19 cellular contexts compared by ENCODE assay signal in the genomic region with DNA sequence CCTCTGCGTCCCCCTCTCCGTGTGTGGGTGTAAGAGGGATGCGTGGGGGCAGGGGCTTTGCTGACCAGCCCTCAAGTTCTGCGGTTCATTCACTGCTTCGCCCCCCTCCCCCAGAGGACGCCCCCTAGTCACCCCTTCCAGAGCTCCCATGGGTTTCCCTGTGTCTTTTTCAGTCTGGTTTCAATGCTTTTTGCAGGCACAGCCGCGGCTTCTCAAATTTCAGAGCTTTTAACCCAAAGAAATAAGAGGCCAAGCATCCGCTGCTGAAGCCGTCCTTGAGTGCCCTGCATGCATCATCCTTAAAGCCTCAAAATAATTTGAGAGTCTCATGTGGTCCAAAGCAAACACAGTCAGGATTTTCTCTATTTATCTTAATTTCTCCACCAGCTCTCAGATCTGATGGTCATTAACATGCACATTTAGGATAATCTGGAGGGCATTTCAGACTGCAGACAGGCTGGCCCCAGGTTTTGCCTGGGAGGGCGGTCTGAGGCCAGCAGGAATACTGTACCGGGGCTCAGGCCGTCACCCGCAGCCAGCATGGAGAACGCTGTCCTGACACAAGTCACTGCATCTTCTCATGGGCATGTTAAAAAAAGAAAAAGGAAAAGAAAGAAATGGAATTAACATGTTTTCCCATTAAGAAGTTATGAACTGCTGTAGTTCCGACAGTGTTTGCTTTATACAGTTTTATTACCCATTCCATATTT.
"Had no signal": no experiment of that assay in that cellular context is flagged by ENCODE, and none has a peak within 500 bp of the region (broad histone marks: within the 10 kb centered on the region; RNA-seq: fewer than 3 reads in every experiment).

No MANE protein-coding gene starts in this region.

- H3K4me3 Mint-ChIP-seq: activated B cell treated with CpG ODN at 0.5 μM for 24 hours; activated CD4-positive, alpha-beta memory T cell treated with anti-CD3 and anti-CD28 coated beads, Interleukin-2, amount 10 ng/mL, durations not matched to agents 7 days and 5 days; activated CD8-positive, alpha-beta memory T cell treated with anti-CD3 and anti-CD28 coated beads, Interleukin-2, amount 10 ng/mL, durations not matched to agents 7 days and 5 days; activated naive CD8-positive, alpha-beta T cell treated with anti-CD3 and anti-CD28 coated beads for 36 hours; activated T-helper 17 cell treated with anti-CD3 and anti-CD28 coated beads, Interleukin-2, amount 50 U/mL, for 72 hours; memory B cell; naive B cell; stimulated activated memory B cell treated with anti-CD40 and anti-IgM and Interleukin-4, amounts not matched to agents 10 μg/mL and 1 μg/mL and 100 μg/mL, for 72 hours had no signal

- H3K4me1 ChIP-seq: body of pancreas, foreskin keratinocyte, spleen, testis, upper lobe of left lung had no signal

- H3K36me3 Mint-ChIP-seq: activated CD8-positive, alpha-beta memory T cell treated with anti-CD3 and anti-CD28 coated beads, Interleukin-2, amount 10 ng/mL, durations not matched to agents 7 days and 5 days; activated naive CD8-positive, alpha-beta T cell treated with anti-CD3 and anti-CD28 coated beads for 36 hours; memory B cell; naive B cell; stimulated activated memory B cell treated with anti-CD40 and anti-IgM and Interleukin-4, amounts not matched to agents 10 μg/mL and 1 μg/mL and 100 μg/mL, for 72 hours had no signal

- H3K27ac ChIP-seq: body of pancreas, foreskin keratinocyte, spleen, testis, upper lobe of left lung had no signal

- H3K4me1 Mint-ChIP-seq: activated B cell treated with CpG ODN at 0.5 μM for 24 hours; activated CD4-positive, alpha-beta memory T cell treated with anti-CD3 and anti-CD28 coated beads, Interleukin-2, amount 10 ng/mL, durations not matched to agents 7 days and 5 days; activated CD8-positive, alpha-beta memory T cell treated with anti-CD3 and anti-CD28 coated beads, Interleukin-2, amount 10 ng/mL, durations not matched to agents 7 days and 5 days; activated naive CD8-positive, alpha-beta T cell treated with anti-CD3 and anti-CD28 coated beads for 36 hours; activated T-helper 17 cell treated with anti-CD3 and anti-CD28 coated beads, Interleukin-2, amount 50 U/mL, for 72 hours; memory B cell; naive B cell; stimulated activated memory B cell treated with anti-CD40 and anti-IgM and Interleukin-4, amounts not matched to agents 10 μg/mL and 1 μg/mL and 100 μg/mL, for 72 hours had no signal

- H3K27me3 ChIP-seq: body of pancreas, foreskin keratinocyte, testis, upper lobe of left lung had no signal

- H3K27me3 Mint-ChIP-seq: activated B cell treated with CpG ODN at 0.5 μM for 24 hours; activated CD4-positive, alpha-beta memory T cell treated with anti-CD3 and anti-CD28 coated beads, Interleukin-2, amount 10 ng/mL, durations not matched to agents 7 days and 5 days; activated CD8-positive, alpha-beta memory T cell treated with anti-CD3 and anti-CD28 coated beads, Interleukin-2, amount 10 ng/mL, durations not matched to agents 7 days and 5 days had no signal

- H3K9me3 ChIP-seq: body of pancreas, mucosa of descending colon, spleen, testis, upper lobe of left lung had no signal

- DNase-seq: activated B cell treated with CpG ODN at 0.5 μM for 24 hours; activated CD4-positive, alpha-beta memory T cell treated with anti-CD3 and anti-CD28 coated beads, Interleukin-2, amount 10 ng/mL, durations not matched to agents 7 days and 5 days; activated CD4-positive, alpha-beta T cell treated with anti-CD3 and anti-CD28 coated beads for 4 hours; activated CD8-positive, alpha-beta memory T cell treated with anti-CD3 and anti-CD28 coated beads, Interleukin-2, amount 10 ng/mL, durations not matched to agents 7 days and 5 days; activated naive CD4-positive, alpha-beta T cell; activated naive CD8-positive, alpha-beta T cell treated with anti-CD3 and anti-CD28 coated beads for 36 hours; amniotic stem cell; body of pancreas; foreskin keratinocyte; mucosa of descending colon; naive B cell; nucleus accumbens; spleen; stimulated activated CD4-positive, alpha-beta T cell treated with anti-CD3 and anti-CD28 coated beads, Interleukin-4, amount 100 ng/mL, for 4 hours; upper lobe of left lung had no signal

- H3K27ac Mint-ChIP-seq: activated B cell treated with CpG ODN at 0.5 μM for 24 hours; activated CD4-positive, alpha-beta memory T cell treated with anti-CD3 and anti-CD28 coated beads, Interleukin-2, amount 10 ng/mL, durations not matched to agents 7 days and 5 days; activated CD8-positive, alpha-beta memory T cell treated with anti-CD3 and anti-CD28 coated beads, Interleukin-2, amount 10 ng/mL, durations not matched to agents 7 days and 5 days; activated naive CD8-positive, alpha-beta T cell treated with anti-CD3 and anti-CD28 coated beads for 36 hours; activated T-helper 17 cell treated with anti-CD3 and anti-CD28 coated beads, Interleukin-2, amount 50 U/mL, for 72 hours; memory B cell; naive B cell; stimulated activated memory B cell treated with anti-CD40 and anti-IgM and Interleukin-4, amounts not matched to agents 10 μg/mL and 1 μg/mL and 100 μg/mL, for 72 hours had no signal

- H3K9me3 Mint-ChIP-seq: activated B cell treated with CpG ODN at 0.5 μM for 24 hours; activated CD4-positive, alpha-beta memory T cell treated with anti-CD3 and anti-CD28 coated beads, Interleukin-2, amount 10 ng/mL, durations not matched to agents 7 days and 5 days; activated naive CD8-positive, alpha-beta T cell treated with anti-CD3 and anti-CD28 coated beads for 36 hours; activated T-helper 17 cell treated with anti-CD3 and anti-CD28 coated beads, Interleukin-2, amount 50 U/mL, for 72 hours; stimulated activated memory B cell treated with anti-CD40 and anti-IgM and Interleukin-4, amounts not matched to agents 10 μg/mL and 1 μg/mL and 100 μg/mL, for 72 hours had no signal
